In the genomic region with DNA sequence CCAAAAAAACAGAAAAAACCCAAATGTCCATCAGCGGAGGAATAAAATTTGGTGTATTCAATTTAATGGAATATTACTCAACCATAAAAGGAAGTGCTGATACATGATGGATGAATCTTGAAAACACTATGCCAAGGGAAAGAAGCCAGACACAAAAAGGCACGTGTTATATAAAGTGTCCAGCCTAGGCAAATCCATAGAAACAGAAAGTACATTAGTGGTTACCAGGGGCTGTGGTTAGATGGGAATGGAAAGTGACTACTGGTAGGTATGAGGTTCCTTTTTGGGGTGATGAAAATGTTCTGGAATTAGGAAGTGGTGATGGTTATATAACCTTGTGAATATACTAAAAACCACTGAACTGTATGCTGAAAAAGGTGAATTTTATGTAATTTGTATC, we compare ENCODE assay signal across 20 cellular contexts. TPM values are rescaled to one million over a fixed set of nuclear protein-coding genes. Genes with fewer than 3 reads are reported as not detected.
DNase-seq lines count a peak whose midpoint lies in the region; ATAC-seq, FAIRE-seq and TF ChIP-seq lines count a peak whose summit lies in the region.
"Had no signal": no experiment of that assay in that cellular context is flagged by ENCODE, and none has a peak within 500 bp of the region (broad histone marks: within the 10 kb centered on the region; RNA-seq: fewer than 3 reads in every experiment).

No MANE protein-coding gene starts in this region.

- H3K4me1 ChIP-seq in K562 (replicated peaks in 1 of 2; ENCODE audit: control insufficient read depth in 2 of 2, insufficient read depth in 2 of 2, low read length in 2 of 2) (peaks cover 0 to 8% of the 10 kb centered on the region in 2 experiments; a peak in 1 of 5 replicates), keratinocyte (ENCODE audit: control insufficient read depth, extremely low read depth, insufficient read depth, low read length) (peaks cover 11% of the 10 kb centered on the region), adrenal gland (replicated peaks in 1 of 2) (peaks cover 0 to 3% of the 10 kb centered on the region in 2 donors)
- peaks cover 0 to 7% of the 10 kb centered on the region in 2 donors for H3K4me1 ChIP-seq in naive thymus-derived CD4-positive, alpha-beta T cell (ENCODE audit: control insufficient read depth in 2 of 2, insufficient read depth in 2 of 2, low read length in 2 of 2)

- TF ChIP-seq EP300 in K562 (IDR thresholded peaks at IDR 0.05; ENCODE audit: low read length): no peak

- POLR2A ChIA-PET in K562 (lab: Yijun Ruan, JAX): no interaction called here
- POLR2A ChIA-PET in naive thymus-derived CD4-positive, alpha-beta T cell (lab: Charles Lee): interaction anchor here (0.9 kb wide), 1 partner anchor 90 kb away, joined by 3 read pairs; a partner anchor contains a TSS

- TF ChIP-seq POLR2A in NB4 (IDR thresholded peaks at IDR 0.05; ENCODE audit: extremely low read depth, insufficient read length): no peak
- no peak for TF ChIP-seq POLR2A in K562 (conservative IDR thresholded peaks at IDR 0.05)
- no peak for TF ChIP-seq POLR2A in adrenal gland (IDR thresholded peaks at IDR 0.05)

- H3K36me3 Mint-ChIP-seq in glutamatergic neuron (ENCODE audit: unreplicated experiment): no peaks in the 10 kb centered on the region
- H3K36me3 Mint-ChIP-seq in naive thymus-derived CD4-positive, alpha-beta T cell: peaks cover 0 to 4% (median 0%) of the 10 kb centered on the region in 5 donors
- peaks cover 5% of the 10 kb centered on the region for H3K36me3 Mint-ChIP-seq in activated T-helper 1 cell treated with anti-CD3 and anti-CD28 coated beads, Interleukin-12 subunit alpha, Interleukin-12 subunit beta, Interleukin-2, Interleukin-4 antibody, amounts not matched to agents 30 ng/mL and 10 ng/mL and 1 ng/mL, durations not matched to agents 14 hours and 24 hours and 36 hours (ENCODE audit: low read depth)
- H3K36me3 Mint-ChIP-seq: naive B cell had no signal

- intact Hi-C loops in K562 (cut with micrococcal nuclease) (no loop called here), adrenal gland (cut with DNase I) (no loop called here)
- intact Hi-C loops in naive thymus-derived CD4-positive, alpha-beta T cell (cut with micrococcal nuclease): loop anchor here (5.0 to 10.0 kb wide), 3 partner anchors 211 to 1523 kb away; a partner anchor contains a TSS
- intact Hi-C loops in activated T-helper 1 cell treated with anti-CD3 and anti-CD28 coated beads, Interleukin-12 subunit alpha, Interleukin-12 subunit beta, Interleukin-2, Interleukin-4 antibody, amounts not matched to agents 30 ng/mL and 10 ng/mL and 1 ng/mL, durations not matched to agents 14 hours and 24 hours and 36 hours (cut with micrococcal nuclease): loop anchor here (5.0 to 10.0 kb wide), 3 partner anchors 73 to 423 kb away; a partner anchor contains a TSS

- CTCF ChIA-PET in K562 (lab: Yijun Ruan, JAX; ENCODE audit: low intra/inter-chr PET ratio): no interaction called here
- CTCF ChIA-PET in naive thymus-derived CD4-positive, alpha-beta T cell (lab: Charles Lee): no interaction called here

- ATAC-seq in K562: no peak
- no peak for ATAC-seq in naive thymus-derived CD4-positive, alpha-beta T cell

- WGBS in K562 (ENCODE audit: insufficient coverage, low coverage, missing lambda C conversion rate): 45% methylated on average over 2 of the region's 2 CpGs
- 67 to 80% (median 75%) methylated on average over 2 of the region's 2 CpGs for WGBS in adrenal gland, 4 donors

- H3K27ac ChIP-seq in K562 (ENCODE audit: extremely low read depth, low read depth, low read length) (no peak overlapping the region), keratinocyte (ENCODE audit: control insufficient read depth, insufficient read depth, low read length) (no peak overlapping the region), adrenal gland (no peak overlapping the region)
- no peak overlapping the region for H3K27ac ChIP-seq in naive thymus-derived CD4-positive, alpha-beta T cell (ENCODE audit: low read depth, low read length)
- H3K27ac ChIP-seq: thyroid gland had no signal

- H3K9me3 ChIP-seq in K562 (replicated peaks; ENCODE audit: control insufficient read depth, insufficient read depth, low read depth, low read length) (no peaks in the 10 kb centered on the region; the same call in 1 of the 2 replicates), keratinocyte (ENCODE audit: control insufficient read depth, low read depth, low read length) (no peaks in the 10 kb centered on the region), adrenal gland (replicated peaks in 1 of 3) (no peaks in the 10 kb centered on the region)
- no peaks in the 10 kb centered on the region for H3K9me3 ChIP-seq in naive thymus-derived CD4-positive, alpha-beta T cell (ENCODE audit: control insufficient read depth in 2 of 3, low read length in 3 of 3)
- H3K9me3 ChIP-seq: thyroid gland had no signal

- H2AFZ ChIP-seq in K562 (ENCODE audit: low read depth, low read length): no peak overlapping the region
- no peak overlapping the region for H2AFZ ChIP-seq in keratinocyte (ENCODE audit: control insufficient read depth, low read length)

- H3K9ac ChIP-seq in K562 (ENCODE audit: insufficient read depth in 1 of 2, low read depth in 2 of 2, low read length in 2 of 2) (no peak overlapping the region), keratinocyte (ENCODE audit: control insufficient read depth, extremely low read depth, insufficient read depth, low read length) (no peak overlapping the region)

- no peak for TF ChIP-seq RAD21 in K562 (CRISPR knock-in tag; conservative IDR thresholded peaks at IDR 0.05 in 1 of 2, IDR thresholded peaks at IDR 0.05 in 1 of 2)

- H3K36me3 ChIP-seq in K562 (ENCODE audit: control insufficient read depth, insufficient read depth, low read length) (no peaks in the 10 kb centered on the region), keratinocyte (ENCODE audit: control insufficient read depth in 2 of 2, extremely low read depth in 1 of 2, insufficient read depth in 2 of 2, low read length in 2 of 2) (no peaks in the 10 kb centered on the region), adrenal gland (replicated peaks in 1 of 2) (no peaks in the 10 kb centered on the region)
- no peaks in the 10 kb centered on the region for H3K36me3 ChIP-seq in naive thymus-derived CD4-positive, alpha-beta T cell (ENCODE audit: control insufficient read depth in 2 of 3, insufficient read depth in 3 of 3, low read length in 3 of 3)
- H3K36me3 ChIP-seq: thyroid gland had no signal

- H3K4me1 Mint-ChIP-seq in glutamatergic neuron (ENCODE audit: low read depth, unreplicated experiment): no peaks in the 10 kb centered on the region
- H3K4me1 Mint-ChIP-seq in naive thymus-derived CD4-positive, alpha-beta T cell: peaks cover 6 to 17% (median 11%) of the 10 kb centered on the region in 7 donors
- H3K4me1 Mint-ChIP-seq in activated T-helper 1 cell treated with anti-CD3 and anti-CD28 coated beads, Interleukin-12 subunit alpha, Interleukin-12 subunit beta, Interleukin-2, Interleukin-4 antibody, amounts not matched to agents 30 ng/mL and 10 ng/mL and 1 ng/mL, durations not matched to agents 14 hours and 24 hours and 36 hours (ENCODE audit: low read depth): peaks cover 20% of the 10 kb centered on the region

- H3K79me2 ChIP-seq in K562 (ENCODE audit: control insufficient read depth, insufficient read depth, low read length) (no peaks in the 10 kb centered on the region), keratinocyte (ENCODE audit: control insufficient read depth, insufficient read depth, low read length) (no peaks in the 10 kb centered on the region)

- dilution Hi-C loops in keratinocyte (cut with MboI; ENCODE audit: extremely low pct_ligation_motif_present, low sequenced_read_pairs): no loop called here

- BruUV-seq in K562 (replicated peaks; lab: Mats Ljungman, UMichigan): no TSS peak

- TF ChIP-seq CTCF in NB4 (IDR thresholded peaks at IDR 0.05; ENCODE audit: low read depth, low read length) (no peak), K562 (IDR thresholded peaks at IDR 0.05 in 2 of 3, conservative IDR thresholded peaks at IDR 0.05 in 1 of 3; ENCODE audit: insufficient read depth in 2 of 3, low read depth in 1 of 3, low read length in 3 of 3) (no peak), keratinocyte (optimal IDR thresholded peaks at IDR 0.05 in 1 of 3, IDR thresholded peaks at IDR 0.05 in 1 of 3, conservative IDR thresholded peaks at IDR 0.05 in 1 of 3; ENCODE audit: extremely low read depth in 1 of 3, insufficient read depth in 2 of 3, low read length in 3 of 3) (no peak), glutamatergic neuron (IDR thresholded peaks at IDR 0.05; ENCODE audit: partially characterized antibody, unreplicated experiment) (no peak), adrenal gland (IDR thresholded peaks at IDR 0.05) (no peak)

- H3K27me3 ChIP-seq in K562 (ENCODE audit: control insufficient read depth in 2 of 2, insufficient read depth in 2 of 2, low read length in 2 of 2): no peaks in the 10 kb centered on the region
- no peaks in the 10 kb centered on the region for H3K27me3 ChIP-seq in keratinocyte (ENCODE audit: control insufficient read depth, extremely low read depth, insufficient read depth, low read length)
- no peaks in the 10 kb centered on the region for H3K27me3 ChIP-seq in naive thymus-derived CD4-positive, alpha-beta T cell (ENCODE audit: control insufficient read depth in 2 of 2, insufficient read depth in 2 of 2, low read length in 2 of 2)
- H3K27me3 ChIP-seq in adrenal gland: no peaks in the 10 kb centered on the region
- H3K27me3 ChIP-seq: thyroid gland had no signal

- H3K9me1 ChIP-seq in K562 (ENCODE audit: control insufficient read depth, insufficient read depth, low read length): no peaks in the 10 kb centered on the region
- H3K9me1 ChIP-seq in keratinocyte (ENCODE audit: control insufficient read depth, extremely low read depth, insufficient read depth, low read length): no peaks in the 10 kb centered on the region

- no peak overlapping the region for H3K27ac Mint-ChIP-seq in glutamatergic neuron (ENCODE audit: unreplicated experiment)
- no peak overlapping the region for H3K27ac Mint-ChIP-seq in naive thymus-derived CD4-positive, alpha-beta T cell
- H3K27ac Mint-ChIP-seq in activated T-helper 1 cell treated with anti-CD3 and anti-CD28 coated beads, Interleukin-12 subunit alpha, Interleukin-12 subunit beta, Interleukin-2, Interleukin-4 antibody, amounts not matched to agents 30 ng/mL and 10 ng/mL and 1 ng/mL, durations not matched to agents 14 hours and 24 hours and 36 hours: no peak overlapping the region
- H3K27ac Mint-ChIP-seq: activated CD4-positive, alpha-beta T cell treated with anti-CD3 and anti-CD28 coated beads, Interleukin-2, amount 10 ng/mL, durations not matched to agents 24 days and 14 days had no signal

- no peaks in the 10 kb centered on the region for H3K9me3 Mint-ChIP-seq in glutamatergic neuron (ENCODE audit: unreplicated experiment)
- H3K9me3 Mint-ChIP-seq in naive thymus-derived CD4-positive, alpha-beta T cell: no peaks in the 10 kb centered on the region
- no peaks in the 10 kb centered on the region for H3K9me3 Mint-ChIP-seq in activated T-helper 1 cell treated with anti-CD3 and anti-CD28 coated beads, Interleukin-12 subunit alpha, Interleukin-12 subunit beta, Interleukin-2, Interleukin-4 antibody, amounts not matched to agents 30 ng/mL and 10 ng/mL and 1 ng/mL, durations not matched to agents 14 hours and 24 hours and 36 hours
- H3K9me3 Mint-ChIP-seq: activated CD4-positive, alpha-beta T cell treated with anti-CD3 and anti-CD28 coated beads, Interleukin-2, amount 10 ng/mL, durations not matched to agents 24 days and 14 days; naive B cell had no signal

- FAIRE-seq in K562 (lab: Jason Lieb, UNC): no peak
- no peak for FAIRE-seq in keratinocyte (lab: Jason Lieb, UNC)
- FAIRE-seq: frontal cortex had no signal

- H3K4me2 ChIP-seq in K562 (ENCODE audit: insufficient read depth, low read length) (no peak overlapping the region), keratinocyte (ENCODE audit: control insufficient read depth, extremely low read depth, insufficient read depth, low read depth, low read length) (no peak overlapping the region)
- H3K4me2 ChIP-seq: smooth muscle cell had no signal

- in situ Hi-C loops in K562 (cut with MboI): no loop called here

- H3K4me3 ChIP-seq in NB4 (ENCODE audit: low read depth, low read length): no peak overlapping the region
- H3K4me3 ChIP-seq in K562: no peak overlapping the region
- H3K4me3 ChIP-seq in keratinocyte (ENCODE audit: control insufficient read depth in 2 of 3, extremely low read depth in 1 of 3, insufficient read depth in 2 of 3, low read depth in 1 of 3, low read length in 3 of 3): no peak overlapping the region
- no peak overlapping the region for H3K4me3 ChIP-seq in naive thymus-derived CD4-positive, alpha-beta T cell (ENCODE audit: low read length)
- H3K4me3 ChIP-seq in adrenal gland: no peak overlapping the region
- H3K4me3 ChIP-seq: smooth muscle cell, thyroid gland had no signal

- H3K27me3 Mint-ChIP-seq in glutamatergic neuron (ENCODE audit: unreplicated experiment): no peaks in the 10 kb centered on the region
- peaks cover 0 to 7% (median 0%) of the 10 kb centered on the region in 5 donors for H3K27me3 Mint-ChIP-seq in naive thymus-derived CD4-positive, alpha-beta T cell
- H3K27me3 Mint-ChIP-seq in activated T-helper 1 cell treated with anti-CD3 and anti-CD28 coated beads, Interleukin-12 subunit alpha, Interleukin-12 subunit beta, Interleukin-2, Interleukin-4 antibody, amounts not matched to agents 30 ng/mL and 10 ng/mL and 1 ng/mL, durations not matched to agents 14 hours and 24 hours and 36 hours (ENCODE audit: insufficient read depth): peaks cover 10% of the 10 kb centered on the region
- H3K27me3 Mint-ChIP-seq: activated CD4-positive, alpha-beta T cell treated with anti-CD3 and anti-CD28 coated beads, Interleukin-2, amount 10 ng/mL, durations not matched to agents 24 days and 14 days; naive B cell had no signal

- DNase-seq in GM04504 (ENCODE audit: low read depth) (peak; percentile 26), NB4 (ENCODE audit: low read depth) (peak; percentile 26), K562 (ENCODE audit: extremely low read depth in 1 of 4, low spot score in 3 of 4) (no peak), keratinocyte (ENCODE audit: low read depth, low spot score) (peak; percentile 13), glutamatergic neuron (no peak), adrenal gland (no peak)
- no peak for DNase-seq in naive thymus-derived CD4-positive, alpha-beta T cell
- DNase-seq in activated T-helper 1 cell treated with anti-CD3 and anti-CD28 coated beads, Interleukin-12 subunit alpha, Interleukin-12 subunit beta, Interleukin-2, Interleukin-4 antibody, amounts not matched to agents 30 ng/mL and 10 ng/mL and 1 ng/mL, durations not matched to agents 14 hours and 24 hours and 36 hours (ENCODE audit: low spot score): no peak
- DNase-seq: activated CD4-positive, alpha-beta T cell treated with anti-CD3 and anti-CD28 coated beads, Interleukin-2, amount 10 ng/mL, durations not matched to agents 24 days and 14 days; activated naive CD4-positive, alpha-beta T cell treated with anti-CD3 and anti-CD28 coated beads, Interleukin-2, amount 50 U/mL, for 16 hours; activated T-cell treated with anti-CD3 and anti-CD28 coated beads for 4 hours; central memory CD4-positive, alpha-beta T cell; effector memory CD4-positive, alpha-beta T cell; naive B cell; NCI-H1105 treated with DMSO at 0.1 percent for 48 hours; NCI-H2171 treated with DMSO at 0.1 percent for 48 hours; SHP77 treated with DMSO at 0.1 percent for 48 hours; thyroid gland had no signal

- H3K4me3 Mint-ChIP-seq in glutamatergic neuron (ENCODE audit: unreplicated experiment): no peak overlapping the region
- no peak overlapping the region for H3K4me3 Mint-ChIP-seq in naive thymus-derived CD4-positive, alpha-beta T cell
- H3K4me3 Mint-ChIP-seq in activated T-helper 1 cell treated with anti-CD3 and anti-CD28 coated beads, Interleukin-12 subunit alpha, Interleukin-12 subunit beta, Interleukin-2, Interleukin-4 antibody, amounts not matched to agents 30 ng/mL and 10 ng/mL and 1 ng/mL, durations not matched to agents 14 hours and 24 hours and 36 hours: no peak overlapping the region
- H3K4me3 Mint-ChIP-seq: activated CD4-positive, alpha-beta T cell treated with anti-CD3 and anti-CD28 coated beads, Interleukin-2, amount 10 ng/mL, durations not matched to agents 24 days and 14 days had no signal

- H4K20me1 ChIP-seq in K562 (replicated peaks; ENCODE audit: control insufficient read depth, insufficient read depth, low read length) (no peaks in the 10 kb centered on the region), keratinocyte (ENCODE audit: control insufficient read depth, extremely low read depth, insufficient read depth, low read length) (no peaks in the 10 kb centered on the region)

RNA-seq across cellular contexts. Expression of a gene that starts 3.5 kb away (rescaled TPM):
- total RNA-seq in K562 (2011; cell fraction: chromatin; rRNA removed; ENCODE audit: low replicate concordance): 0.62 and 1.2 TPM in 2 replicates
- 0.17 TPM in 1 of 2 replicates, not detected in the other for total RNA-seq in K562 (2011; cell fraction: nucleolus; rRNA removed)
- total RNA-seq in K562 (2011; cell fraction: nucleoplasm; rRNA removed): 0.07 TPM in 1 of 2 replicates, not detected in the other
- total RNA-seq in K562 (2014; rRNA removed): not detected in 2 replicates
- total RNA-seq in K562 (2014; rRNA removed; fragmentation: Illumina TruSeq; extraction: Trizol): 0.06 TPM in 1 of 2 replicates, not detected in the other
- total RNA-seq in K562 (2015; rRNA removed; fragmentation: Illumina TruSeq; extraction: Trizol): 0.04 TPM in 1 of 2 replicates, not detected in the other
- 0.16 TPM in 1 of 2 replicates, not detected in the other for total RNA-seq in K562 (2021)
- polyA plus RNA-seq in K562 (2011; rRNA removed): 0.05 TPM in 1 of 2 replicates, not detected in the other
- polyA plus RNA-seq in K562 (2011; cell fraction: cytosol; rRNA removed): 0.01 TPM in 1 of 2 replicates, not detected in the other
- not detected in 2 replicates for polyA plus RNA-seq in K562 (2011; cell fraction: nucleus; rRNA removed)
- polyA plus RNA-seq in K562 (2012): 0.05 TPM in 1 of 2 replicates, not detected in the other
- polyA plus RNA-seq in K562 (2014; fragmentation: Illumina TruSeq; extraction: Trizol): not detected in 2 replicates
- polyA plus RNA-seq in K562 (2014; fragmentation: Nextera tagmentation; extraction: Ambion mirVana): under 1 TPM in 1 of 2 experiments, not detected in 1; 0.01 TPM
- 0.03 TPM in 1 of 2 replicates, not detected in the other for polyA plus RNA-seq in K562 (2014; rRNA removed)
- polyA minus RNA-seq in K562 (2011; rRNA and poly(A)+ RNA removed): not detected in 2 replicates
- not detected in 2 replicates for polyA minus RNA-seq in K562 (2011; cell fraction: cytosol; rRNA and poly(A)+ RNA removed)
- polyA minus RNA-seq in K562 (2011; cell fraction: nucleus; rRNA and poly(A)+ RNA removed): not detected in 2 replicates
- polyA plus RNA-seq in keratinocyte: 0.50 to 0.64 TPM (median 0.61 TPM) in 3 replicates
- not detected for polyA plus RNA-seq in keratinocyte (2011; ENCODE audit: low read depth)
- polyA plus RNA-seq in keratinocyte (2011; cell fraction: cytosol; rRNA removed): 0.60 and 0.94 TPM in 2 replicates
- polyA plus RNA-seq in keratinocyte (2011; cell fraction: nucleus; rRNA removed): 0.69 and 1.0 TPM in 2 replicates
- 0.08 and 0.53 TPM in 2 replicates for polyA plus RNA-seq in keratinocyte (2012; ENCODE audit: low replicate concordance)
- 0.45 to 3.4 TPM (median 1.6 TPM) in 3 replicates for polyA minus RNA-seq in keratinocyte
- not detected for polyA minus RNA-seq in keratinocyte (2011; cell fraction: cytosol; rRNA and poly(A)+ RNA removed)
- 2.1 and 2.9 TPM in 2 replicates for polyA minus RNA-seq in keratinocyte (2011; cell fraction: nucleus; rRNA and poly(A)+ RNA removed)
- total RNA-seq in glutamatergic neuron (ENCODE audit: unreplicated experiment): 1.6 TPM
- total RNA-seq in naive thymus-derived CD4-positive, alpha-beta T cell: 1 to 10 TPM in 1 of 5 experiments, under 1 TPM in 4; 0.22 to 1.2 (median 0.34) TPM
- under 1 TPM; 0.18 to 0.48 TPM for polyA plus RNA-seq in naive thymus-derived CD4-positive, alpha-beta T cell
- total RNA-seq in activated T-helper 1 cell treated with anti-CD3 and anti-CD28 coated beads, Interleukin-12 subunit alpha, Interleukin-12 subunit beta, Interleukin-2, Interleukin-4 antibody, amounts not matched to agents 30 ng/mL and 10 ng/mL and 1 ng/mL, durations not matched to agents 14 hours and 24 hours and 36 hours: 0.16 and 0.22 TPM in 2 replicates
- 1 to 10 TPM in 1 of 8 donors, under 1 TPM in 7; 0.17 to 1.8 (median 0.60) TPM for total RNA-seq in adrenal gland
- 1 to 10 TPM in 1 of 3 donors, under 1 TPM in 2; 0.13 to 1.1 (median 0.32) TPM for polyA plus RNA-seq in adrenal gland
- total RNA-seq: activated CD4-positive, alpha-beta T cell treated with anti-CD3 and anti-CD28 coated beads, Interleukin-2, amount 10 ng/mL, durations not matched to agents 24 days and 14 days had no signal

RNA-seq across cellular contexts. Expression of a gene that starts 39.4 kb away (rescaled TPM):
- total RNA-seq in K562 (2011; cell fraction: chromatin; rRNA removed; ENCODE audit: low replicate concordance): 41.8 and 137 TPM in 2 replicates
- total RNA-seq in K562 (2011; cell fraction: nucleolus; rRNA removed): 22.8 and 31.1 TPM in 2 replicates
- 47.7 and 75.6 TPM in 2 replicates for total RNA-seq in K562 (2011; cell fraction: nucleoplasm; rRNA removed)
- total RNA-seq in K562 (2014; rRNA removed) (84.6 and 88.9 TPM in 2 replicates), K562 (2014; rRNA removed; fragmentation: Illumina TruSeq; extraction: Trizol) (138 and 159 TPM in 2 replicates), K562 (2015; rRNA removed; fragmentation: Illumina TruSeq; extraction: Trizol) (125 and 130 TPM in 2 replicates), K562 (2021) (143 and 160 TPM in 2 replicates), glutamatergic neuron (ENCODE audit: unreplicated experiment) (245 TPM), adrenal gland (100 to 1,000 TPM in 7 of 8 donors, 10 to 100 TPM in 1; 80.4 to 215 (median 114) TPM)
- polyA plus RNA-seq in K562 (2011; rRNA removed) (90.9 and 141 TPM in 2 replicates), K562 (2014; fragmentation: Illumina TruSeq; extraction: Trizol) (143 and 222 TPM in 2 replicates), K562 (2014; fragmentation: Nextera tagmentation; extraction: Ambion mirVana) (10 to 100 TPM; 25.2 to 36.2 TPM), K562 (2014; rRNA removed) (83.7 and 90.2 TPM in 2 replicates), keratinocyte (85.9 to 137 TPM (median 107 TPM) in 3 replicates), adrenal gland (100 to 1,000 TPM in 1 of 3 donors, 10 to 100 TPM in 2; 10.0 to 167 (median 22.6) TPM)
- 28.9 and 47.0 TPM in 2 replicates for polyA plus RNA-seq in K562 (2011; cell fraction: cytosol; rRNA removed)
- 23.0 and 34.6 TPM in 2 replicates for polyA plus RNA-seq in K562 (2011; cell fraction: nucleus; rRNA removed)
- 83.9 and 86.5 TPM in 2 replicates for polyA plus RNA-seq in K562 (2012)
- polyA minus RNA-seq in K562 (2011; rRNA and poly(A)+ RNA removed): 194 and 199 TPM in 2 replicates
- 44.7 and 78.4 TPM in 2 replicates for polyA minus RNA-seq in K562 (2011; cell fraction: cytosol; rRNA and poly(A)+ RNA removed)
- 23.4 and 41.5 TPM in 2 replicates for polyA minus RNA-seq in K562 (2011; cell fraction: nucleus; rRNA and poly(A)+ RNA removed)
- polyA plus RNA-seq in keratinocyte (2011; ENCODE audit: low read depth): 339 TPM
- polyA plus RNA-seq in keratinocyte (2011; cell fraction: cytosol; rRNA removed): 73.9 and 130 TPM in 2 replicates
- 98.1 and 125 TPM in 2 replicates for polyA plus RNA-seq in keratinocyte (2011; cell fraction: nucleus; rRNA removed)
- 61.7 and 118 TPM in 2 replicates for polyA plus RNA-seq in keratinocyte (2012; ENCODE audit: low replicate concordance)
- 18.9 to 137 TPM (median 73.9 TPM) in 3 replicates for polyA minus RNA-seq in keratinocyte
- polyA minus RNA-seq in keratinocyte (2011; cell fraction: cytosol; rRNA and poly(A)+ RNA removed): 83.8 TPM
- 64.8 and 126 TPM in 2 replicates for polyA minus RNA-seq in keratinocyte (2011; cell fraction: nucleus; rRNA and poly(A)+ RNA removed)
- 100 to 1,000 TPM; 161 to 299 (median 167) TPM for total RNA-seq in naive thymus-derived CD4-positive, alpha-beta T cell
- 100 to 1,000 TPM; 115 TPM for polyA plus RNA-seq in naive thymus-derived CD4-positive, alpha-beta T cell
- 143 and 144 TPM in 2 replicates for total RNA-seq in activated T-helper 1 cell treated with anti-CD3 and anti-CD28 coated beads, Interleukin-12 subunit alpha, Interleukin-12 subunit beta, Interleukin-2, Interleukin-4 antibody, amounts not matched to agents 30 ng/mL and 10 ng/mL and 1 ng/mL, durations not matched to agents 14 hours and 24 hours and 36 hours

Comparison
In these comparisons a context has a peak if more than half of its experiments do, and no peak if none do; other contexts are left out.
1. DNase-seq: peak in GM04504 (single experiment), NB4 (single experiment) and keratinocyte (single experiment); none in K562 (0 of 4), glutamatergic neuron (single experiment), naive thymus-derived CD4-positive, alpha-beta T cell (0 of 9), activated T-helper 1 cell treated with anti-CD3 and anti-CD28 coated beads, Interleukin-12 subunit alpha, Interleukin-12 subunit beta, Interleukin-2, Interleukin-4 antibody, amounts not matched to agents 30 ng/mL and 10 ng/mL and 1 ng/mL, durations not matched to agents 14 hours and 24 hours and 36 hours (single experiment) and adrenal gland (0 of 7).
2. intact Hi-C loops: an anchor here in naive thymus-derived CD4-positive, alpha-beta T cell (5.0 to 10.0 kb wide) and activated T-helper 1 cell treated with anti-CD3 and anti-CD28 coated beads, Interleukin-12 subunit alpha, Interleukin-12 subunit beta, Interleukin-2, Interleukin-4 antibody, amounts not matched to agents 30 ng/mL and 10 ng/mL and 1 ng/mL, durations not matched to agents 14 hours and 24 hours and 36 hours (5.0 to 10.0 kb wide); none called in K562 and adrenal gland.